In the genomic region with DNA sequence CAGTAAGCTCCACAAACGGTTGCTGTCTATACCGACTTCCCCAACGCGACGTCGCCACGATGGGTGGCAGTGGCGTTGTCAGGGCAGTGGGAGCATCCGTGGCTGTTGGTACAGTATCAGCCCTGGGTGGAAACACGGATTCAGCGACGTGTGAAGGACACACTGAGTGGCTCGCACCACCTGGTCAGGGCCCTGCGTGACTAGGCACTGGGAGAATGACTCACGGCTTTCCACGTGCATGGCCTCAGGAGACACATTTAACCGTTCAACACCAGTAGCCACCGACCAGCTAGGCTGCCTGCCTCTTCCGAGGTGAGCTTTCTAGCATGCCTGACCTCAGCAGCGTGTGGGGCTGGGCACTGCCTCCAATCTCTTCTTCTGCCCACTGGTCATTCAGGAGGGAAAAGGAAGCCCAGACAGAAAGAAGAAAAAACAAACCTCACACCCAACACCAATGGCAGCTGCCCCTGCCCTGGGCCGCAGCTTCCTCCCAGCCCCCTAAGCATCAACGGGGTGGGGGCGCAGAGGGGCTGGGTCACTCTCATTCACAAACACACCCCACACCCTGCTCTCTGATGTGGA, we compare ENCODE assay signal across 8 cellular contexts. TPM values are rescaled to one million over a fixed set of nuclear protein-coding genes. Genes with fewer than 3 reads are reported as not detected.
A peak's percentile ranks its signal among the peaks of the same experiment; 100 is the strongest.
DNase-seq lines count a peak whose midpoint lies in the region; ATAC-seq, FAIRE-seq and TF ChIP-seq lines count a peak whose summit lies in the region.

No MANE protein-coding gene starts in this region.

- H3K9me3 ChIP-seq in SJCRH30 (replicated peaks) (no peaks in the 10 kb centered on the region), lower lobe of right lung (no peaks in the 10 kb centered on the region), stomach smooth muscle (ENCODE audit: control insufficient read depth in 2 of 2, low read length in 2 of 2) (no peaks in the 10 kb centered on the region)

- TF ChIP-seq POLR2A in GM12892 (IDR thresholded peaks at IDR 0.05; ENCODE audit: low read depth, low read length): peak; percentile 50; the same call in 1 of the 2 replicates

- DNase-seq in GM12892 (ENCODE audit: insufficient read length) (no peak), SJCRH30 (peak; percentile 55 to 60), lower lobe of right lung (no peak), epidermal melanocyte (ENCODE audit: insufficient read length, low spot score) (no peak), hippocampal formation (lab: John Stamatoyannopoulos, UW) (no peak)

- H3K9ac ChIP-seq in stomach smooth muscle (ENCODE audit: low read length in 2 of 2): peak overlapping the region; percentile 75 to 86

- ATAC-seq in lower lobe of right lung: peak in 1 of 2 donors; percentile 4
- ATAC-seq in HG03520 (IDR thresholded peaks at IDR 0.05; ENCODE audit: unreplicated experiment): no peak

- peaks cover 71% of the 10 kb centered on the region for H3K36me3 ChIP-seq in SJCRH30
- H3K36me3 ChIP-seq in lower lobe of right lung: peaks cover 88% of the 10 kb centered on the region
- peaks cover 39% of the 10 kb centered on the region in 2 donors for H3K36me3 ChIP-seq in stomach smooth muscle (ENCODE audit: control insufficient read depth in 2 of 2, insufficient read depth in 2 of 2, low read length in 2 of 2)

- H3K4me3 ChIP-seq in SJCRH30 (no peak overlapping the region), lower lobe of right lung (peak overlapping the region; percentile 12), stomach smooth muscle (ENCODE audit: low read length in 2 of 2) (peak overlapping the region in 1 of 2 donors; percentile 62)

- intact Hi-C loops in lower lobe of right lung (cut with DNase I): no loop called here

- TF ChIP-seq CTCF in lower lobe of right lung (IDR thresholded peaks at IDR 0.05): no peak

- peak; percentile 53 for FAIRE-seq in GM12892 (lab: Jason Lieb, UNC)

- peak overlapping the region; percentile 89 for H3K27ac ChIP-seq in SJCRH30
- peak overlapping the region; percentile 98 for H3K27ac ChIP-seq in cingulate gyrus (ENCODE audit: low read depth, low read length)
- peak overlapping the region; percentile 90 for H3K27ac ChIP-seq in lower lobe of right lung
- peak overlapping the region; percentile 99 for H3K27ac ChIP-seq in stomach smooth muscle (ENCODE audit: low read length)

- peaks cover 66% of the 10 kb centered on the region for H3K4me1 ChIP-seq in SJCRH30
- H3K4me1 ChIP-seq in lower lobe of right lung: peaks cover 100% of the 10 kb centered on the region
- peaks cover 100% of the 10 kb centered on the region for H3K4me1 ChIP-seq in stomach smooth muscle (ENCODE audit: control insufficient read depth, insufficient read depth, low read length)

- no peaks in the 10 kb centered on the region for H3K27me3 ChIP-seq in SJCRH30
- no peaks in the 10 kb centered on the region for H3K27me3 ChIP-seq in lower lobe of right lung (ENCODE audit: low read depth)
- H3K27me3 ChIP-seq in stomach smooth muscle (ENCODE audit: control insufficient read depth in 1 of 2, insufficient read depth in 2 of 2, low read length in 2 of 2): no peaks in the 10 kb centered on the region

RNA-seq across cellular contexts. Expression of a gene that starts 59.0 kb away (rescaled TPM):
- polyA plus RNA-seq in GM12892 (2012; ENCODE audit: missing spikeins): 155 TPM
- 151 TPM in 2 replicates for total RNA-seq in SJCRH30 (2014; rRNA removed; shearing (Covaris generic))
- 659 TPM for total RNA-seq in lower lobe of right lung

Comparison
In these comparisons a context has a peak if more than half of its experiments do, and no peak if none do; other contexts are left out.
1. DNase-seq: peak in SJCRH30 (2 of 2); none in GM12892 (single experiment), lower lobe of right lung (single experiment), epidermal melanocyte (single experiment) and hippocampal formation (0 of 2).
2. Peak in every context shown above with its lines, with median percentiles within 50 percentile points of each other: H3K27ac ChIP-seq.